38 cellular contexts compared by ENCODE assay signal in the genomic region with DNA sequence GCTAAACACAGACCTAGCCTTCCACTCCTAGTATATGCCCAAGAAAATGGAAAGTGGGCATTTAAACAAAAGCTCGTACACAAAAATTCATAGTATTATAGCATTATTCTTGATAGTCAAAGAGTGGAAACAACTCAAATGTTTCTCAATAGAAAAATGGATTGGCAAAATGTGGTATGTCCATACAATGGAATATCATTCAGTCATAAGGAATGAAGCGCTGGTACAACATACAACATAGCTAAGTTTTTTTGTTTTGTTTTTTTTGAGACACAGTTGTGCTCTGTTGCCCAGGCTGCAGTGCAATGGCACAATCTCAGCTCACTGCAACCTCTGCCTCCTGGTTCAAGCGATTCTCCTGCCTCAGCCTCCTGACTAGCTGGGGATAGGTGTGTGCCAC. TPM values are rescaled to one million over a fixed set of nuclear protein-coding genes. Genes with fewer than 3 reads are reported as not detected.
"Had no signal": no experiment of that assay in that cellular context is flagged by ENCODE, and none has a peak within 500 bp of the region (broad histone marks: within the 10 kb centered on the region; RNA-seq: fewer than 3 reads in every experiment).

No MANE protein-coding gene starts in this region.

- H3K27me3 ChIP-seq: adrenal gland, body of pancreas, brain microvascular endothelial cell, breast epithelium had no signal

- H3K4me1 ChIP-seq: adrenal gland, body of pancreas, breast epithelium had no signal

- H3K4me3 ChIP-seq: adrenal gland, body of pancreas, breast epithelium had no signal

- DNase-seq: activated B cell treated with CpG ODN at 0.5 μM for 24 hours; activated CD4-positive, alpha-beta memory T cell treated with anti-CD3 and anti-CD28 coated beads for 36 hours; activated CD4-positive, alpha-beta T cell treated with anti-CD3 and anti-CD28 coated beads for 4 hours; activated CD4-positive, alpha-beta T cell treated with anti-CD3 and anti-CD28 coated beads, Interleukin-2, amount 10 ng/mL, durations not matched to agents 24 days and 14 days; activated CD4-positive, alpha-beta T cell treated with anti-CD3 and anti-CD28 coated beads, Interleukin-2, amount 50 U/mL, for 1 hour; activated CD4-positive, alpha-beta T cell treated with anti-CD3 and anti-CD28 coated beads, Interleukin-2, amount 50 U/mL, for 4 hours; activated CD4-positive, CD25-positive, alpha-beta regulatory T cell treated with anti-CD3 and anti-CD28 coated beads, Interleukin-2, amount 50 U/mL, for 72 hours; activated CD8-positive, alpha-beta memory T cell treated with anti-CD3 and anti-CD28 coated beads, Interleukin-2, amount 50 U/mL, for 4 hours; activated CD8-positive, alpha-beta T cell treated with anti-CD3 and anti-CD28 coated beads for 36 hours; activated effector memory CD4-positive, alpha-beta T cell treated with anti-CD3 and anti-CD28 coated beads, Interleukin-2, amount 50 U/mL, for 16 hours; activated gamma-delta T cell treated with Interleukin-2 at 50 U/mL for 16 hours; activated naive CD4-positive, alpha-beta T cell; activated naive CD4-positive, alpha-beta T cell treated with anti-CD3 and anti-CD28 coated beads for 36 hours; activated naive CD4-positive, alpha-beta T cell treated with anti-CD3 and anti-CD28 coated beads, Interleukin-2, amount 50 U/mL, for 16 hours; activated naive CD8-positive, alpha-beta T cell treated with anti-CD3 and anti-CD28 coated beads for 36 hours; activated T-cell treated with anti-CD3 and anti-CD28 coated beads for 4 hours; activated T-cell treated with anti-CD3 and anti-CD28 coated beads, Interleukin-2, amount 50 U/mL, for 1 hour; activated T-cell treated with anti-CD3 and anti-CD28 coated beads, Interleukin-2, amount 50 U/mL, for 4 hours; activated T-cell treated with anti-CD3 and anti-CD28 coated beads, Interleukin-2, amount 50 U/mL, for 72 hours; adrenal gland; amniotic stem cell; aorta; body of pancreas; brain microvascular endothelial cell; central memory CD4-positive, alpha-beta T cell; T-cell; T-helper 2 cell; T-helper 9 cell had no signal

- H3K4me1 Mint-ChIP-seq: activated B cell treated with CpG ODN at 0.5 μM for 24 hours; activated CD4-positive, alpha-beta T cell treated with anti-CD3 and anti-CD28 coated beads, Interleukin-2, amount 10 ng/mL, durations not matched to agents 24 days and 14 days; activated naive CD8-positive, alpha-beta T cell treated with anti-CD3 and anti-CD28 coated beads for 36 hours had no signal

- H3K27ac ChIP-seq: adrenal gland, body of pancreas, brain microvascular endothelial cell, breast epithelium, VCaP had no signal

- ATAC-seq: activated CD8-positive, alpha-beta T cell treated with anti-CD3 and anti-CD28 coated beads for 36 hours; activated naive CD4-positive, alpha-beta T cell treated with anti-CD3 and anti-CD28 coated beads, Interleukin-2, amount 50 U/mL, for 72 hours; activated T-cell treated with anti-CD3 and anti-CD28 coated beads, Interleukin-2, amount 50 U/mL, for 4 hours; activated T-cell treated with anti-CD3 and anti-CD28 coated beads, Interleukin-2, amount 50 U/mL, for 72 hours; activated T-helper 17 cell treated with anti-CD3 and anti-CD28 coated beads, Interleukin-2, amount 50 U/mL, for 72 hours; body of pancreas; T-cell had no signal

- H3K4me3 Mint-ChIP-seq: activated B cell treated with CpG ODN at 0.5 μM for 24 hours; activated CD4-positive, alpha-beta memory T cell treated with anti-CD3 and anti-CD28 coated beads for 36 hours; activated CD4-positive, alpha-beta T cell treated with anti-CD3 and anti-CD28 coated beads, Interleukin-2, amount 10 ng/mL, durations not matched to agents 24 days and 14 days; activated CD8-positive, alpha-beta T cell treated with anti-CD3 and anti-CD28 coated beads for 36 hours; activated naive CD4-positive, alpha-beta T cell treated with anti-CD3 and anti-CD28 coated beads for 36 hours; activated naive CD8-positive, alpha-beta T cell treated with anti-CD3 and anti-CD28 coated beads for 36 hours; activated T-cell treated with anti-CD3 and anti-CD28 coated beads, Interleukin-2, amount 50 U/mL, for 4 hours; activated T-cell treated with anti-CD3 and anti-CD28 coated beads, Interleukin-2, amount 50 U/mL, for 72 hours; activated T-helper 1 cell treated with anti-CD3 and anti-CD28 coated beads, Interleukin-12 subunit alpha, Interleukin-12 subunit beta, Interleukin-2, Interleukin-4 antibody, amounts not matched to agents 30 ng/mL and 10 ng/mL and 1 ng/mL, durations not matched to agents 14 hours and 24 hours and 36 hours; activated T-helper 17 cell treated with anti-CD3 and anti-CD28 coated beads, Interleukin-2, amount 50 U/mL, for 72 hours; T-cell; T-helper 2 cell treated with Interferon-gamma antibody and Interleukin-4, amounts not matched to agents 5 μg/mL and 100 μg/mL, for 36 hours had no signal

- H3K27ac Mint-ChIP-seq: activated B cell treated with CpG ODN at 0.5 μM for 24 hours; activated CD4-positive, alpha-beta memory T cell treated with anti-CD3 and anti-CD28 coated beads for 36 hours; activated CD4-positive, alpha-beta T cell treated with anti-CD3 and anti-CD28 coated beads, Interleukin-2, amount 10 ng/mL, durations not matched to agents 24 days and 14 days; activated CD8-positive, alpha-beta T cell treated with anti-CD3 and anti-CD28 coated beads for 36 hours; activated naive CD4-positive, alpha-beta T cell treated with anti-CD3 and anti-CD28 coated beads for 36 hours; activated naive CD4-positive, alpha-beta T cell treated with anti-CD3 and anti-CD28 coated beads, Interleukin-2, amount 50 U/mL, for 72 hours; activated naive CD8-positive, alpha-beta T cell treated with anti-CD3 and anti-CD28 coated beads for 36 hours; activated T-cell treated with anti-CD3 and anti-CD28 coated beads, Interleukin-2, amount 50 U/mL, for 72 hours; activated T-helper 1 cell treated with anti-CD3 and anti-CD28 coated beads, Interleukin-12 subunit alpha, Interleukin-12 subunit beta, Interleukin-2, Interleukin-4 antibody, amounts not matched to agents 30 ng/mL and 10 ng/mL and 1 ng/mL, durations not matched to agents 14 hours and 24 hours and 36 hours; activated T-helper 17 cell treated with anti-CD3 and anti-CD28 coated beads, Interleukin-2, amount 50 U/mL, for 72 hours; T-cell; T-helper 2 cell treated with Interferon-gamma antibody and Interleukin-4, amounts not matched to agents 5 μg/mL and 100 μg/mL, for 36 hours had no signal

- H3K27me3 Mint-ChIP-seq: activated B cell treated with CpG ODN at 0.5 μM for 24 hours; activated CD4-positive, alpha-beta memory T cell treated with anti-CD3 and anti-CD28 coated beads for 36 hours; activated CD4-positive, alpha-beta T cell treated with anti-CD3 and anti-CD28 coated beads, Interleukin-2, amount 10 ng/mL, durations not matched to agents 24 days and 14 days; activated CD8-positive, alpha-beta T cell treated with anti-CD3 and anti-CD28 coated beads for 36 hours; activated naive CD8-positive, alpha-beta T cell treated with anti-CD3 and anti-CD28 coated beads for 36 hours; activated T-helper 17 cell treated with anti-CD3 and anti-CD28 coated beads, Interleukin-2, amount 50 U/mL, for 72 hours; T-cell had no signal

RNA-seq across cellular contexts. Expression of a gene that starts 11.9 kb away (rescaled TPM):
- total RNA-seq: astrocyte had no signal

RNA-seq across cellular contexts. Expression of a gene that starts 11.9 kb away (rescaled TPM):
- total RNA-seq: activated B cell treated with CpG ODN at 0.5 μM for 24 hours; activated CD4-positive, alpha-beta memory T cell treated with anti-CD3 and anti-CD28 coated beads for 36 hours; activated CD4-positive, alpha-beta T cell treated with anti-CD3 and anti-CD28 coated beads, Interleukin-2, amount 10 ng/mL, durations not matched to agents 24 days and 14 days; activated CD8-positive, alpha-beta memory T cell treated with anti-CD3 and anti-CD28 coated beads for 36 hours; activated CD8-positive, alpha-beta T cell treated with anti-CD3 and anti-CD28 coated beads for 36 hours; activated naive CD4-positive, alpha-beta T cell treated with anti-CD3 and anti-CD28 coated beads for 36 hours; activated naive CD4-positive, alpha-beta T cell treated with anti-CD3 and anti-CD28 coated beads, Interleukin-2, amount 50 U/mL, for 72 hours; activated naive CD8-positive, alpha-beta T cell treated with anti-CD3 and anti-CD28 coated beads for 36 hours; activated T-cell treated with anti-CD3 and anti-CD28 coated beads, Interleukin-2, amount 50 U/mL, for 4 hours; activated T-cell treated with anti-CD3 and anti-CD28 coated beads, Interleukin-2, amount 50 U/mL, for 72 hours; activated T-helper 1 cell treated with anti-CD3 and anti-CD28 coated beads, Interleukin-12 subunit alpha, Interleukin-12 subunit beta, Interleukin-2, Interleukin-4 antibody, amounts not matched to agents 30 ng/mL and 10 ng/mL and 1 ng/mL, durations not matched to agents 14 hours and 24 hours and 36 hours; activated T-helper 17 cell treated with anti-CD3 and anti-CD28 coated beads, Interleukin-2, amount 50 U/mL, for 72 hours; adrenal gland; aorta; astrocyte; body of pancreas; breast epithelium; cardiac septum; T-cell; T-helper 1 cell treated with Interleukin-12 subunit alpha and Interleukin-12 subunit beta and Interleukin-4 antibody, amounts not matched to agents 30 ng/mL and 1 ng/mL, for 36 hours had no signal
- polyA plus RNA-seq: adrenal gland, aorta had no signal
